Comparison of ENCODE assay signal across 8 cellular contexts in genomic region chr3:129605593-129606521, GRCh38. TPM values are rescaled to one million over a fixed set of nuclear protein-coding genes. Genes with fewer than 3 reads are reported as not detected.
DNase-seq lines count a peak whose midpoint lies in the region; FAIRE-seq and TF ChIP-seq lines count a peak whose summit lies in the region.

No MANE protein-coding gene starts in this region.

- peak overlapping the region; percentile 47 for H3K4me3 ChIP-seq in CD8-positive, alpha-beta memory T cell (ENCODE audit: low read length)
- peak overlapping the region; percentile 73 to 99 for H3K4me3 ChIP-seq in cardiac fibroblast (replicated peaks in 1 of 2; ENCODE audit: low read depth in 2 of 2, low read length in 2 of 2)

- no peak for FAIRE-seq in GM12892 (lab: Jason Lieb, UNC)

- CTCF ChIA-PET in CD8-positive, alpha-beta memory T cell (lab: Charles Lee) = interaction anchor here (0.9 to 5.4 kb wide), 11 partner anchors 10 to 220 kb away, joined by 3 to 43 read pairs (median 6); no protein-coding TSS in a partner anchor

- no peaks in the 10 kb centered on the region for H3K9me3 ChIP-seq in CD8-positive, alpha-beta memory T cell (ENCODE audit: low read length)

- H3K36me3 ChIP-seq in CD8-positive, alpha-beta memory T cell (ENCODE audit: insufficient read depth, low read length) = no peaks in the 10 kb centered on the region

- peaks cover 4% of the 10 kb centered on the region for H3K4me1 ChIP-seq in CD8-positive, alpha-beta memory T cell (ENCODE audit: insufficient read depth, low read length)

- peak overlapping the region; percentile 86 to 98 (median 92) for H3K4me3 Mint-ChIP-seq in CD8-positive, alpha-beta memory T cell

- peak overlapping the region; percentile 45 to 95 (median 90) for H3K27ac Mint-ChIP-seq in CD8-positive, alpha-beta memory T cell

- DNase-seq in CD8-positive, alpha-beta memory T cell = peak; percentile 29 to 68 (median 37)
- DNase-seq in HuH-7.5 (ENCODE audit: low spot score) (peak; percentile 85), T-helper 9 cell (peak; percentile 34), cardiac fibroblast (ENCODE audit: low read depth in 2 of 2) (peak; percentile 60 to 67), kidney tubule cell (ENCODE audit: low spot score) (peak; percentile 19), mesenteric fat pad (ENCODE audit: low spot score) (no peak), GM12892 (ENCODE audit: insufficient read length) (no peak)
- DNase-seq in stimulated activated CD4-positive, alpha-beta T cell treated with anti-CD3 and anti-CD28 coated beads, Interleukin-4, amount 100 ng/mL, for 4 hours = peak; percentile 21 to 36

- H3K4me1 Mint-ChIP-seq in CD8-positive, alpha-beta memory T cell = peaks cover 41 to 62% (median 43%) of the 10 kb centered on the region in 3 donors

- no peaks in the 10 kb centered on the region for H3K27me3 ChIP-seq in CD8-positive, alpha-beta memory T cell (ENCODE audit: insufficient read depth, low read length, poor library complexity, severe bottlenecking)

- H3K36me3 Mint-ChIP-seq in CD8-positive, alpha-beta memory T cell = peaks cover 0 to 8% (median 0%) of the 10 kb centered on the region in 3 donors

- TF ChIP-seq CTCF in cardiac fibroblast (IDR thresholded peaks at IDR 0.05; ENCODE audit: low read depth, low read length) = no peak

- peaks cover 3 to 4% of the 10 kb centered on the region in 2 donors for H3K27me3 Mint-ChIP-seq in CD8-positive, alpha-beta memory T cell

- POLR2A ChIA-PET in CD8-positive, alpha-beta memory T cell (lab: Charles Lee) = interaction anchor here (0.6 to 3.6 kb wide), 7 partner anchors 10 to 625 kb away, joined by 3 to 54 read pairs (median 3); partner anchors contain the start of gene IFT122

- no peaks in the 10 kb centered on the region for H3K9me3 Mint-ChIP-seq in CD8-positive, alpha-beta memory T cell

- no peak overlapping the region for H3K27ac ChIP-seq in CD8-positive, alpha-beta memory T cell (ENCODE audit: low read depth, low read length)

- no peak for TF ChIP-seq POLR2A in GM12892 (IDR thresholded peaks at IDR 0.05; ENCODE audit: low read depth, low read length)

RNA-seq across cellular contexts. Expression of gene PLXND1, which starts 0.6 kb away (rescaled TPM):
- total RNA-seq in CD8-positive, alpha-beta memory T cell = 10 to 100 TPM; 12.1 to 15.2 TPM
- 17.3 TPM for polyA plus RNA-seq in CD8-positive, alpha-beta memory T cell
- 265 TPM for total RNA-seq in mesenteric fat pad
- polyA plus RNA-seq in GM12892 (2012; ENCODE audit: missing spikeins) = 0.38 TPM

Comparison
In these comparisons a context has a peak if more than half of its experiments do, and no peak if none do; other contexts are left out.
1. DNase-seq: peak in CD8-positive, alpha-beta memory T cell (5 of 5), HuH-7.5 (single experiment), T-helper 9 cell (single experiment), cardiac fibroblast (2 of 2), kidney tubule cell (single experiment) and stimulated activated CD4-positive, alpha-beta T cell treated with anti-CD3 and anti-CD28 coated beads, Interleukin-4, amount 100 ng/mL, for 4 hours (2 of 2); none in mesenteric fat pad (single experiment) and GM12892 (single experiment).
2. RNA of gene PLXND1, which starts 0.6 kb away (total RNA-seq): 265 TPM in mesenteric fat pad (single experiment); 12.1 to 15.2 TPM in CD8-positive, alpha-beta memory T cell; every median in the first group is over 10 times any median in the second.